ENCODE assay signal across 21 cellular contexts in genomic region chr6:159163901-159164370, GRCh38. TPM values are rescaled to one million over a fixed set of nuclear protein-coding genes. Genes with fewer than 3 reads are reported as not detected.
A peak's percentile ranks its signal among the peaks of the same experiment; 100 is the strongest.
DNase-seq lines count a peak whose midpoint lies in the region; ATAC-seq and TF ChIP-seq lines count a peak whose summit lies in the region.
"Had no signal": no experiment of that assay in that cellular context is flagged by ENCODE, and none has a peak within 500 bp of the region (broad histone marks: within the 10 kb centered on the region; RNA-seq: fewer than 3 reads in every experiment).

No MANE protein-coding gene starts in this region.

- no peak overlapping the region for H3K27ac ChIP-seq in left lung
- H3K27ac ChIP-seq: neutrophil had no signal

- intact Hi-C loops in left lung (cut with DNase I), result no loop called here

- DNase-seq in AG10803 (ENCODE audit: low read depth) (peak; percentile 79), LHCN-M2 (ENCODE audit: low read depth) (peak; percentile 6), cardiac fibroblast (ENCODE audit: low read depth in 2 of 2) (peak; percentile 59 to 85), left lung (no peak), NCI-H1105 (lab: John Stamatoyannopoulos, UW) (no peak), superior temporal gyrus (ENCODE audit: extremely low spot score) (no peak)
- DNase-seq: activated CD4-positive, CD25-positive, alpha-beta regulatory T cell treated with anti-CD3 and anti-CD28 coated beads, Interleukin-2, amount 50 U/mL, for 72 hours; activated naive CD8-positive, alpha-beta T cell treated with anti-CD3 and anti-CD28 coated beads, Interleukin-2, amount 50 U/mL, for 24 hours; AML-193; Karpas-422; left ventricle myocardium superior; NCI-H1417; NCI-H774; retina; stimulated activated naive B cell treated with anti-CD40 and anti-IgM and Interleukin-4, amounts not matched to agents 10 μg/mL and 1 μg/mL and 100 μg/mL, for 72 hours; T-helper 9 cell; trophoblast cell had no signal

- H3K9me3 ChIP-seq in left lung, result no peaks in the 10 kb centered on the region
- H3K9me3 ChIP-seq: neutrophil had no signal

- no peak for TF ChIP-seq CTCF in AG10803 (conservative IDR thresholded peaks at IDR 0.05; ENCODE audit: low read length)
- no peak for TF ChIP-seq CTCF in cardiac fibroblast (IDR thresholded peaks at IDR 0.05; ENCODE audit: low read depth, low read length)
- no peak for TF ChIP-seq CTCF in left lung (IDR thresholded peaks at IDR 0.05)

- no peak overlapping the region for H3K4me3 ChIP-seq in AG10803 (ENCODE audit: low read length)
- no peak overlapping the region for H3K4me3 ChIP-seq in cardiac fibroblast (replicated peaks in 1 of 2; ENCODE audit: low read depth in 2 of 2, low read length in 2 of 2)
- no peak overlapping the region for H3K4me3 ChIP-seq in left lung

- H3K4me1 ChIP-seq in left lung, result peaks cover 0 to 4% of the 10 kb centered on the region in 2 donors

- ATAC-seq in left lung, result peak; percentile 38
- ATAC-seq in HG03432 (IDR thresholded peaks at IDR 0.05; ENCODE audit: unreplicated experiment), result no peak
- ATAC-seq in HG02970 (IDR thresholded peaks at IDR 0.05; ENCODE audit: low FRiP score, unreplicated experiment), result no peak
- ATAC-seq: activated naive CD8-positive, alpha-beta T cell treated with anti-CD3 and anti-CD28 coated beads, Interleukin-2, amount 50 U/mL, for 24 hours; left ventricle myocardium superior; stimulated activated naive B cell treated with anti-CD40 and anti-IgM and Interleukin-4, amounts not matched to agents 10 μg/mL and 1 μg/mL and 100 μg/mL, for 72 hours had no signal

- H3K27me3 ChIP-seq in left lung, result peaks cover 12 to 32% of the 10 kb centered on the region in 2 donors

- H3K36me3 ChIP-seq in left lung, result no peaks in the 10 kb centered on the region
- H3K36me3 ChIP-seq: neutrophil had no signal

RNA-seq across cellular contexts. Expression of gene FNDC1, which starts 5.3 kb away (rescaled TPM):
- total RNA-seq in LHCN-M2 (2014; rRNA removed), result not detected in 2 replicates
- 0.05 TPM for polyA plus RNA-seq in LHCN-M2 (2012)
- total RNA-seq in left lung, result 1 to 10 TPM in 1 of 2 donors, under 1 TPM in 1; 0.68 to 5.4 TPM
- total RNA-seq: activated CD8-positive, alpha-beta memory T cell treated with anti-CD3 and anti-CD28 coated beads for 36 hours had no signal

Comparison
In these comparisons a context has a peak if more than half of its experiments do, and no peak if none do; other contexts are left out.
1. DNase-seq: peak in AG10803 (single experiment), LHCN-M2 (single experiment) and cardiac fibroblast (2 of 2); none in left lung (0 of 2), NCI-H1105 (single experiment) and superior temporal gyrus (single experiment).